Comparison of ENCODE assay signal across 12 cellular contexts in genomic region chr5:147169399-147169798, GRCh38.
DNase-seq lines count a peak whose midpoint lies in the region; ATAC-seq, FAIRE-seq and TF ChIP-seq lines count a peak whose summit lies in the region.
"Had no signal": no experiment of that assay in that cellular context is flagged by ENCODE, and none has a peak within 500 bp of the region (broad histone marks: within the 10 kb centered on the region; RNA-seq: fewer than 3 reads in every experiment).

No MANE protein-coding gene starts in this region.

- H3K9ac ChIP-seq in HepG2 (ENCODE audit: insufficient read depth, low read depth, low read length), result peak overlapping the region; percentile 62

- CTCF ChIA-PET in HepG2 (lab: Yijun Ruan, JAX; ENCODE audit: low intra/inter-chr PET ratio, low total read pairs), result no interaction called here

- TF ChIP-seq CTCF in HepG2 (CRISPR knock-in tag; IDR thresholded peaks at IDR 0.05) (no peak), suprapubic skin (IDR thresholded peaks at IDR 0.05) (no peak)

- TF ChIP-seq POLR2A in HepG2 (IDR thresholded peaks at IDR 0.05; ENCODE audit: insufficient read depth in 1 of 2, low read depth in 2 of 2, low read length in 2 of 2) (no peak), suprapubic skin (IDR thresholded peaks at IDR 0.05) (no peak)

- H3K27ac ChIP-seq in HepG2 (ENCODE audit: extremely low read length, insufficient read depth, low read length) (peak overlapping the region; percentile 92), suprapubic skin (no peak overlapping the region)
- H3K27ac ChIP-seq: sigmoid colon, upper lobe of left lung had no signal

- in situ Hi-C loops in Caki2 (cut with HindIII; ENCODE audit: low pct_unique_long_range_greater_than_20kb, low sequenced_read_pairs), result no loop called here
- in situ Hi-C loops in HepG2 (cut with HindIII; ENCODE audit: extremely low pct_ligation_motif_present, low pct_unique_long_range_greater_than_20kb), result no loop called here

- H3K4me3 ChIP-seq in HepG2 (replicated peaks in 1 of 3; ENCODE audit: insufficient read depth in 1 of 3, low read depth in 2 of 3, low read length in 3 of 3) (peak overlapping the region in 2 of 3 experiments; percentile 8 to 30; a peak in 1 of 6 replicates), suprapubic skin (no peak overlapping the region)
- H3K4me3 ChIP-seq: GM23338, sigmoid colon, upper lobe of left lung had no signal

- H3K27me3 ChIP-seq in HepG2 (ENCODE audit: control insufficient read depth in 1 of 2, insufficient read depth in 2 of 2, low read length in 2 of 2) (no peaks in the 10 kb centered on the region), suprapubic skin (no peaks in the 10 kb centered on the region)
- H3K27me3 ChIP-seq: sigmoid colon, upper lobe of left lung had no signal

- H3K36me3 ChIP-seq in HepG2 (replicated peaks in 1 of 2; ENCODE audit: control insufficient read depth in 1 of 2, insufficient read depth in 2 of 2, low read length in 2 of 2) (no peaks in the 10 kb centered on the region), suprapubic skin (no peaks in the 10 kb centered on the region)
- H3K36me3 ChIP-seq: sigmoid colon, upper lobe of left lung had no signal

- no peaks in the 10 kb centered on the region for H3K79me2 ChIP-seq in HepG2 (ENCODE audit: insufficient read depth, low read length)

- intact Hi-C loops in HepG2 (cut with micrococcal nuclease; ENCODE audit: unreplicated experiment), result loop anchor here (2.0 kb wide), 1 partner anchor 19 kb away; no protein-coding TSS in a partner anchor

- no peaks in the 10 kb centered on the region for H3K9me3 ChIP-seq in HepG2 (ENCODE audit: low read length)
- H3K9me3 ChIP-seq in suprapubic skin, result no peaks in the 10 kb centered on the region
- H3K9me3 ChIP-seq: sigmoid colon, upper lobe of left lung had no signal

- no peak overlapping the region for H2AFZ ChIP-seq in HepG2 (ENCODE audit: low read length)
- H2AFZ ChIP-seq: GM23338 had no signal

- peak; percentile 45 for ATAC-seq in HepG2
- ATAC-seq in GM18520 (IDR thresholded peaks at IDR 0.05; ENCODE audit: unreplicated experiment), result no peak
- ATAC-seq in GM19351 (IDR thresholded peaks at IDR 0.05; ENCODE audit: unreplicated experiment), result no peak
- ATAC-seq: CD8-positive, alpha-beta T cell; GM23338 had no signal

- H3K4me1 ChIP-seq in HepG2 (ENCODE audit: insufficient read depth, low read length) (peaks cover 73% of the 10 kb centered on the region), suprapubic skin (no peaks in the 10 kb centered on the region)
- H3K4me1 ChIP-seq: sigmoid colon, upper lobe of left lung had no signal

- no peak for TF ChIP-seq RAD21 in HepG2 (CRISPR knock-in tag; IDR thresholded peaks at IDR 0.05)

- no peaks in the 10 kb centered on the region for H4K20me1 ChIP-seq in HepG2 (ENCODE audit: insufficient read depth, low read length)

- no peak for FAIRE-seq in HepG2 (lab: Jason Lieb, UNC)

- DNase-seq in Caki2 (ENCODE audit: low read depth) (peak; percentile 54), GOT3 (lab: John Stamatoyannopoulos, UW) (peak; percentile 12), NCI-H69 (lab: John Stamatoyannopoulos, UW) (peak; percentile 29), HepG2 (ENCODE audit: low spot score) (peak; percentile 62), suprapubic skin (ENCODE audit: low spot score in 2 of 2) (no peak)
- DNase-seq in activated T-cell treated with anti-CD3 and anti-CD28 coated beads, Interleukin-2, amount 50 U/mL, for 1 hour, result no peak
- DNase-seq: CD8-positive, alpha-beta T cell; sigmoid colon; upper lobe of left lung had no signal

- no TSS peak for BruUV-seq in HepG2 (replicated peaks; lab: Mats Ljungman, UMichigan)

- TF ChIP-seq EP300 in HepG2 (IDR thresholded peaks at IDR 0.05; ENCODE audit: low read depth in 2 of 2, low read length in 2 of 2) (peak in 1 of 2 experiments; percentile 74; a peak in 2 of 4 replicates), HepG2 (CRISPR knock-in tag; IDR thresholded peaks at IDR 0.05; ENCODE audit: borderline replicate concordance) (peak; percentile 39; the same call in 1 of the 2 replicates), suprapubic skin (IDR thresholded peaks at IDR 0.05) (no peak)

- peak overlapping the region; percentile 85 for H3K4me2 ChIP-seq in HepG2 (ENCODE audit: low read depth, low read length)
- H3K4me2 ChIP-seq: GM23338 had no signal

- POLR2A ChIA-PET in HepG2 (lab: Yijun Ruan, JAX), result interaction anchor here (0.8 to 1.3 kb wide), 3 partner anchors 19 to 668 kb away, joined by 3 to 5 read pairs (median 3); no protein-coding TSS in a partner anchor

TF ChIP-seq in HepG2, 621 proteins besides CTCF, POLR2A, EP300 and RAD21 (continues in another document):
- TF ChIP-seq HNRNPK (IDR thresholded peaks at IDR 0.05; ENCODE audit: low read depth, low read length, poor library complexity, severe bottlenecking) (no peak), GLMP (CRISPR knock-in tag; IDR thresholded peaks at IDR 0.05; ENCODE audit: borderline replicate concordance) (no peak), SNAPC2 (CRISPR knock-in tag; IDR thresholded peaks at IDR 0.05) (no peak), ZNF496 (CRISPR knock-in tag; IDR thresholded peaks at IDR 0.05; ENCODE audit: insufficient replicate concordance) (no peak), FOXP1 (IDR thresholded peaks at IDR 0.05) (no peak), FOXP1 (CRISPR knock-in tag; IDR thresholded peaks at IDR 0.05) (peak; percentile 27), NR2F6 (IDR thresholded peaks at IDR 0.05) (peak; percentile 30; the same call in 1 of the 2 replicates), NR2F6 (CRISPR knock-in tag; IDR thresholded peaks at IDR 0.05) (peak; percentile 32; the same call in 1 of the 2 replicates), TCF7 (IDR thresholded peaks at IDR 0.05; ENCODE audit: low read depth) (0 out of 2 replicates have a peak, but pooled peaks have one; percentile 8), MAFG (CRISPR knock-in tag; IDR thresholded peaks at IDR 0.05) (no peak), PRDM15 (CRISPR knock-in tag; IDR thresholded peaks at IDR 0.05) (no peak), CEBPG (CRISPR knock-in tag; IDR thresholded peaks at IDR 0.05) (0 out of 2 replicates have a peak, but pooled peaks have one; percentile 23), FOXO4 (CRISPR knock-in tag; conservative IDR thresholded peaks at IDR 0.05) (no peak), TGIF2 (CRISPR knock-in tag; IDR thresholded peaks at IDR 0.05) (no peak)

Comparison
In these comparisons a context has a peak if more than half of its experiments do, and no peak if none do; other contexts are left out.
1. DNase-seq: peak in Caki2 (single experiment), GOT3 (single experiment), NCI-H69 (single experiment) and HepG2 (single experiment); none in activated T-cell treated with anti-CD3 and anti-CD28 coated beads, Interleukin-2, amount 50 U/mL, for 1 hour (single experiment) and suprapubic skin (0 of 2).